ENCODE assay signal across 19 cellular contexts in the genomic region with DNA sequence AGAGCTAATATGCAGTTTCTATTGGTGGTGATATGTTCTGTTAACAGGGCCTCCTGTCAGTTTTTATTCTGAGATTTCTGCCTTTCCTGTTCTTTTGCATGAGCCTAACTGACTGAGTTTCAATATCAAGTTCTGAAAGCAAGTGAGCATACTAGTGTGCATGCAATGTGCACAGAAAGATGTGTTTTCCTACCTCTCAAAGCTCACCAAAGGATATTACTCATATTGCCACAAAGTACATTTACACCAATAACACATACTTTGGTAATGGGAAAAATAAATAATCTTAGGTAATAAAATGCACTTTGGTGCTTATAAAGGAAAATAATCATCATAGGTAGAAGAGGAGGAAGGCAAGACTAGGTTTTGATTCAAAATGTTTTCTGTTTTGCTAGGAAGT.
DNase-seq lines count a peak whose midpoint lies in the region; ATAC-seq and TF ChIP-seq lines count a peak whose summit lies in the region.
"Had no signal": no experiment of that assay in that cellular context is flagged by ENCODE, and none has a peak within 500 bp of the region (broad histone marks: within the 10 kb centered on the region; RNA-seq: fewer than 3 reads in every experiment).

No MANE protein-coding gene starts in this region.

- no peak overlapping the region for H3K23ac ChIP-seq in mesendoderm (ENCODE audit: low read length)

- no peaks in the 10 kb centered on the region for H3K79me1 ChIP-seq in mesendoderm (ENCODE audit: low read length)

- no peak for TF ChIP-seq CTCF in GM13977 (IDR thresholded peaks at IDR 0.05; ENCODE audit: extremely low read depth, insufficient read depth, missing control alignments)

- in situ Hi-C loops in GM13977 (cut with MboI; ENCODE audit: low pct_unique_long_range_greater_than_20kb, low sequenced_read_pairs, unreplicated experiment) = no loop called here

- no peak overlapping the region for H4K8ac ChIP-seq in mesendoderm (ENCODE audit: low read depth, low read length)

- no peaks in the 10 kb centered on the region for H3K79me2 ChIP-seq in mesendoderm (ENCODE audit: control insufficient read depth, insufficient read depth, low read length)

- no peak overlapping the region for H2BK15ac ChIP-seq in mesendoderm (replicated peaks; ENCODE audit: low read depth)

- H3K4me3 ChIP-seq in mesendoderm (ENCODE audit: low read length) = no peak overlapping the region
- H3K4me3 ChIP-seq: gastroesophageal sphincter had no signal

- intact Hi-C loops in left ventricle myocardium superior (cut with micrococcal nuclease) (no loop called here), left cardiac atrium (cut with DNase I) (no loop called here)

- H3K27ac ChIP-seq in mesendoderm (ENCODE audit: low read depth, low read length) = no peak overlapping the region
- H3K27ac ChIP-seq: gastroesophageal sphincter had no signal

- H3K56ac ChIP-seq in mesendoderm (ENCODE audit: low read length) = no peak overlapping the region

- no peak overlapping the region for H2AK5ac ChIP-seq in mesendoderm (ENCODE audit: low read length)

- H3K27me3 ChIP-seq in mesendoderm (ENCODE audit: insufficient read depth, low read length, poor library complexity) = no peaks in the 10 kb centered on the region
- H3K27me3 ChIP-seq: gastroesophageal sphincter had no signal

- H3K36me3 ChIP-seq in mesendoderm (ENCODE audit: control insufficient read depth, insufficient read depth, low read length) = no peaks in the 10 kb centered on the region
- H3K36me3 ChIP-seq: gastroesophageal sphincter had no signal

- no peak overlapping the region for H3K4me2 ChIP-seq in mesendoderm (ENCODE audit: low read length)

- ATAC-seq in GM19438 (IDR thresholded peaks at IDR 0.05; ENCODE audit: low read depth, unreplicated experiment) = peak; percentile 81
- ATAC-seq in HG02759 (IDR thresholded peaks at IDR 0.05; ENCODE audit: unreplicated experiment) = peak; percentile 36
- no peak for ATAC-seq in left ventricle myocardium superior
- no peak for ATAC-seq in left cardiac atrium
- ATAC-seq: gastroesophageal sphincter had no signal

- H3K9ac ChIP-seq in mesendoderm (ENCODE audit: low read length) = no peak overlapping the region

- DNase-seq in GM13977 (ENCODE audit: low spot score) (peak; percentile 6), M059J (ENCODE audit: low read depth) (peak; percentile 60), mesendoderm (no peak), mesenteric fat pad (ENCODE audit: low spot score) (no peak), left ventricle myocardium superior (no peak), left cardiac atrium (no peak)
- DNase-seq: activated CD4-positive, alpha-beta memory T cell treated with anti-CD3 and anti-CD28 coated beads for 36 hours; activated effector memory CD4-positive, alpha-beta T cell treated with anti-CD3 and anti-CD28 coated beads, Interleukin-2, amount 50 U/mL, for 16 hours; effector CD8-positive, alpha-beta T cell; kidney; naive B cell; NCI-H1092 treated with DMSO at 0.1 percent for 48 hours; retina; RPMI8226; stimulated activated CD4-positive, alpha-beta T cell treated with anti-CD3 and anti-CD28 coated beads, Interleukin-2, amount 100 ng/mL, for 48 hours; stimulated activated naive CD4-positive, alpha-beta T cell had no signal

- H2BK5ac ChIP-seq in mesendoderm (ENCODE audit: low read length) = no peak overlapping the region

- H3K4me1 ChIP-seq in mesendoderm (ENCODE audit: control insufficient read depth, low read depth, low read length) = peaks cover 2% of the 10 kb centered on the region
- H3K4me1 ChIP-seq: gastroesophageal sphincter had no signal

- no peak overlapping the region for H2BK120ac ChIP-seq in mesendoderm (ENCODE audit: low read depth, low read length)

- no peak overlapping the region for H3K18ac ChIP-seq in mesendoderm (ENCODE audit: low read length)

- no peak overlapping the region for H3K4ac ChIP-seq in mesendoderm (ENCODE audit: low read depth, low read length)

- H4K5ac ChIP-seq in mesendoderm (ENCODE audit: low read length) = no peak overlapping the region

Comparison
In these comparisons a context has a peak if more than half of its experiments do, and no peak if none do; other contexts are left out.
1. DNase-seq: peak in GM13977 (single experiment) and M059J (single experiment); none in mesendoderm (single experiment), mesenteric fat pad (single experiment), left ventricle myocardium superior (single experiment) and left cardiac atrium (single experiment).
2. ATAC-seq: peak in GM19438 (single experiment) and HG02759 (single experiment); none in left ventricle myocardium superior (single experiment) and left cardiac atrium (0 of 2).